Comparison of ENCODE assay signal across 8 cellular contexts in genomic region chr13:48403151-48403631, GRCh38. TPM values are rescaled to one million over a fixed set of nuclear protein-coding genes. Genes with fewer than 3 reads are reported as not detected.
DNase-seq lines count a peak whose midpoint lies in the region; ATAC-seq lines count a peak whose summit lies in the region.

No MANE protein-coding gene starts in this region.

- ATAC-seq in GM19463 (IDR thresholded peaks at IDR 0.05; ENCODE audit: unreplicated experiment) (peak; percentile 43), GM21529 (IDR thresholded peaks at IDR 0.05; ENCODE audit: unreplicated experiment) (no peak)

- peaks cover 0 to 3% of the 10 kb centered on the region in 2 donors for H3K4me1 ChIP-seq in esophagus (ENCODE audit: control insufficient read depth in 2 of 2, insufficient read depth in 2 of 2, low read length in 1 of 2)

- peak; percentile 46 to 49 for DNase-seq in Kasumi-1 (lab: John Stamatoyannopoulos, UW)
- DNase-seq in stimulated activated CD4-positive, alpha-beta T cell treated with anti-CD3 and anti-CD28 coated beads, Interleukin-2, amount 100 ng/mL, for 48 hours: peak; percentile 5 to 16
- no peak for DNase-seq in SKM-1 (lab: John Stamatoyannopoulos, UW; ENCODE audit: unreplicated experiment)
- DNase-seq in T1000 (lab: John Stamatoyannopoulos, UW): no peak
- no peak for DNase-seq in mesenteric fat pad (ENCODE audit: low spot score)

- H3K4me3 ChIP-seq in esophagus (ENCODE audit: low read depth in 1 of 2, low read length in 2 of 2): no peak overlapping the region

- H3K9me3 ChIP-seq in esophagus (ENCODE audit: control insufficient read depth in 2 of 2, insufficient read depth in 1 of 2, low read depth in 1 of 2, low read length in 1 of 2): no peaks in the 10 kb centered on the region

- peak overlapping the region; percentile 48 to 78 for H3K27ac ChIP-seq in esophagus (ENCODE audit: low read depth in 2 of 2, low read length in 1 of 2)

- 25 to 45% methylated on average over 2 of the region's 2 CpGs for WGBS in esophagus, 2 donors

- no peaks in the 10 kb centered on the region for H3K27me3 ChIP-seq in esophagus (ENCODE audit: control insufficient read depth in 1 of 2, insufficient read depth in 2 of 2, low read length in 2 of 2)

- H3K36me3 ChIP-seq in esophagus (ENCODE audit: control insufficient read depth in 2 of 2, insufficient read depth in 2 of 2, low read length in 1 of 2): no peaks in the 10 kb centered on the region

RNA-seq across cellular contexts. Expression of gene LPAR6, which starts 9.7 kb away (rescaled TPM):
- 10 to 100 TPM; 57.6 to 87.5 TPM for polyA plus RNA-seq in esophagus
- total RNA-seq in mesenteric fat pad: 36.6 TPM

Comparison
In these comparisons a context has a peak if more than half of its experiments do, and no peak if none do; other contexts are left out.
1. DNase-seq: peak in Kasumi-1 (2 of 2) and stimulated activated CD4-positive, alpha-beta T cell treated with anti-CD3 and anti-CD28 coated beads, Interleukin-2, amount 100 ng/mL, for 48 hours (2 of 2); none in SKM-1 (single experiment), T1000 (single experiment) and mesenteric fat pad (single experiment).